ENCODE assay signal across 1 cellular context in the genomic region with DNA sequence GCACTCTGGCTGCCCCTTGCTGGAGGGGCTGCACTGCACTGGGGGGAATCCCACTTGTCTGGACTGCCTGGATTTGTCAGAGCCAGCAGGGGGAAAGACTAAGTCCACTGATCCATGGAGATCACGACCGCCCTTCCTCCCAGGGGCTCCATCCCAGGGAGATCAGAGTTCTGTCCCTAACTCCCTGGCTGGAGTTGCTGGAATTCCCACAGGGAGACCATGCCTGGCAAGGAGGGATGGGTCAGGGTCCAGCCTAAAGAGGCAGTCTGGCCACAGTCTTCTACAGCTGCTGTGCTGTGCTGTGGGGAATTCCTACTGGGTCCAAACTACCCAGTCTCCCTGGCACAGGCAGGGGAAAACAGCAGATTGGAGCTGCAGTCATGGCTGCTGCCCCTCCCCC.
TF ChIP-seq lines count a peak whose summit lies in the region.

No MANE protein-coding gene starts in this region.

TF ChIP-seq in HepG2, 621 proteins besides CTCF, POLR2A, EP300 and RAD21 (continued from another document):
- TF ChIP-seq PITX1 (CRISPR knock-in tag; IDR thresholded peaks at IDR 0.05) (0 out of 2 replicates have a peak, but pooled peaks have one; percentile 20), FOXJ3 (CRISPR knock-in tag; IDR thresholded peaks at IDR 0.05; ENCODE audit: borderline replicate concordance) (no peak), REPIN1 (CRISPR knock-in tag; IDR thresholded peaks at IDR 0.05; ENCODE audit: borderline replicate concordance, low read depth) (peak; percentile 28; the same call in 1 of the 2 replicates)
TF ChIP-seq in HepG2: peak in this region for 15.
